8 cellular contexts compared by ENCODE assay signal in genomic region chr12:120528861-120529525, GRCh38. TPM values are rescaled to one million over a fixed set of nuclear protein-coding genes. Genes with fewer than 3 reads are reported as not detected.
DNase-seq lines count a peak whose midpoint lies in the region; ATAC-seq and TF ChIP-seq lines count a peak whose summit lies in the region.

TSS of gene COQ5 (minus strand) at chr12:120529158. CDS start at chr12:120529141, 17 bp downstream.

- in situ Hi-C loops in GM13976 (cut with MboI; ENCODE audit: low sequenced_read_pairs, unreplicated experiment): no loop called here
- in situ Hi-C loops in astrocyte of the cerebellum (cut with HindIII; ENCODE audit: low sequenced_read_pairs): no loop called here

- H3K4me3 ChIP-seq in astrocyte of the cerebellum (ENCODE audit: low read depth, low read length) (peak within 1 kb of the TSS; percentile 65), aorta (ENCODE audit: low read length in 2 of 2) (peak within 1 kb of the TSS; percentile 54 to 94)

- H3K36me3 ChIP-seq in aorta (ENCODE audit: control insufficient read depth in 1 of 2, insufficient read depth in 2 of 2, low read length in 1 of 2): no peaks in the 10 kb centered on the region

- TF ChIP-seq CTCF in GM13976 (IDR thresholded peaks at IDR 0.05; ENCODE audit: borderline replicate concordance, control extremely low read depth, extremely low read depth, insufficient read depth, missing control alignments) (no peak), astrocyte of the cerebellum (IDR thresholded peaks at IDR 0.05; ENCODE audit: low read depth, low read length, missing control alignments) (no peak)

- H3K27ac ChIP-seq in aorta (ENCODE audit: low read depth in 1 of 2, low read length in 2 of 2): peak within 1 kb of the TSS in 1 of 2 donors; percentile 93

- no peaks in the 10 kb centered on the region for H3K9me3 ChIP-seq in aorta (ENCODE audit: control insufficient read depth, low read length)

- no peaks in the 10 kb centered on the region for H3K4me1 ChIP-seq in aorta (ENCODE audit: control insufficient read depth in 1 of 2, insufficient read depth in 2 of 2, low read length in 2 of 2)

- WGBS in aorta, 2 donors: 1% methylated on average over 38 of the region's 38 CpGs

- intact Hi-C loops in aorta (cut with DNase I): loop anchor here in 1 of 2 donors (2.0 kb wide), 1 partner anchor 58 kb away; no protein-coding TSS in a partner anchor

- peak; percentile 90 for DNase-seq in GM13976 (ENCODE audit: low spot score)
- DNase-seq in NCI-H1694 treated with DMSO at 0.1 percent for 48 hours (lab: John Stamatoyannopoulos, UW): peak; percentile 68
- peak; percentile 69 for DNase-seq in T-helper 9 cell
- DNase-seq in astrocyte of the cerebellum (ENCODE audit: low read depth): peak; percentile 62
- peak; percentile 80 for DNase-seq in hepatic stellate cell (ENCODE audit: low spot score)
- DNase-seq in renal cortical epithelial cell (ENCODE audit: low read depth): peak; percentile 64
- DNase-seq in aorta: peak; percentile 92 to 97

- ATAC-seq in HG02852 (IDR thresholded peaks at IDR 0.05; ENCODE audit: unreplicated experiment) (peak; percentile 72), aorta (ENCODE audit: low FRiP score) (peak; percentile 97)

- no peaks in the 10 kb centered on the region for H3K27me3 ChIP-seq in aorta (ENCODE audit: control insufficient read depth in 1 of 2, insufficient read depth in 2 of 2, low read length in 1 of 2)

RNA-seq across cellular contexts. Expression of gene COQ5, which starts in this region (rescaled TPM):
- total RNA-seq in renal cortical epithelial cell (46.6 and 50.0 TPM in 2 replicates), aorta (10 to 100 TPM; 12.0 to 18.3 TPM)
- 10 to 100 TPM; 25.0 to 26.0 TPM for polyA plus RNA-seq in aorta
